8 cellular contexts compared by ENCODE assay signal in the genomic region with DNA sequence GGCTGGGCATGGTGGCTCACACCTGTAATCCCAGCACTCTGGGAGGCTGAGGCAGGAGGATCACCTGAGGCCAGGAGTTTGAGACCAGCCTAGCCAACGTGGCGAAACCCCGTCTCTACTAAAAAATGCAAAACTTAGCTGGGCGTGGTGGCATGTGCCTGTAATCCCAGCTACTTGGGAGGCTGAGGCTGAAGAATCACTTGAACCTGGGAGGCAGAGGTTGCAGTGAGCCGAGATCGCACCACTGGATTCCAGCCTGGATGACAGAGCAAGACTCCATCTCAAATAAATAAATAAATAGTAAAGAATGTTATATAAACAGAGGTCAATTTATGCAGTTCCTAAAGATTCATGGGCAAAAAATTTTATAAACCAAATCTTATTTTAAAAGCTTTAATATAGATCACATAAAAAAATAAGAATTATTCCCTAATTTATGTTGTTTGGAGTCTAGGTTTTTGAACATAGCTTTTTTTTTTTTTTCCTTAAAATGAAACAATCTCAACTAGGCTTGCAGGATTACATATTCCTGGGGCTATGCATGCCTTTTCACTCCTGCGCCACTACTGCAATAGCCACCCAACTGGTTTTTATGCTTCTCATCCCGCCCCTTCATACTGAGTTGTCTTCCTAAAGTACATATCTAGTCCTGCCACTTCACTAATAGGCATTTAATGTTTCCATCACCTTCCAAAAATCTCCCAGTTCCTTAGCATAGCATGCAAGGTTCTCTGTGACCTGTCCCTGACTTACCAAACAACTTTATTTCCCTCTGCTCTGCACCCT. TPM values are rescaled to one million over a fixed set of nuclear protein-coding genes. Genes with fewer than 3 reads are reported as not detected.
A peak's percentile ranks its signal among the peaks of the same experiment; 100 is the strongest.
DNase-seq lines count a peak whose midpoint lies in the region; ATAC-seq and TF ChIP-seq lines count a peak whose summit lies in the region.
"Not testable (repeated sequence)": the region's sequence is repeated elsewhere in the genome, so short reads cannot be mapped to it uniquely, and the experiment has no call there.

No MANE protein-coding gene starts in this region.

- H3K4me2 ChIP-seq in GM23248 (ENCODE audit: unreplicated experiment); hepatocyte; osteoblast (ENCODE audit: insufficient read depth, low read length): not testable (repeated sequence)

- H3K27me3 ChIP-seq in GM23248 (replicated peaks; ENCODE audit: insufficient read depth); MG63; RWPE2 (ENCODE audit: insufficient read depth, poor library complexity, severe bottlenecking); brain microvascular endothelial cell (replicated peaks); hepatocyte; osteoblast (ENCODE audit: insufficient read depth, low read length): not testable (repeated sequence)

- 0 out of 2 replicates have a peak overlapping the region, but pooled peaks have one; percentile 33 for H3K27ac ChIP-seq in GM23248
- peak overlapping the region; percentile 2 for H3K27ac ChIP-seq in RWPE2 (ENCODE audit: poor library complexity, severe bottlenecking)
- H3K27ac ChIP-seq in brain microvascular endothelial cell, result peak overlapping the region; percentile 72
- peak overlapping the region; percentile 38 for H3K27ac ChIP-seq in hepatocyte
- H3K27ac ChIP-seq in osteoblast (ENCODE audit: low read depth, low read length), result peak overlapping the region; percentile 43

- not testable (repeated sequence) for H3K9me2 ChIP-seq in GM23248 (ENCODE audit: insufficient read depth); hepatocyte (replicated peaks; ENCODE audit: insufficient read depth)

- not testable (repeated sequence) for H3K27me3 Mint-ChIP-seq in type B pancreatic cell

- not testable (repeated sequence) for H3K36me3 ChIP-seq in GM23248 (ENCODE audit: low read depth); MG63; RWPE2 (ENCODE audit: low read depth); brain microvascular endothelial cell (replicated peaks); hepatocyte (replicated peaks; ENCODE audit: insufficient read depth, low read depth); osteoblast (ENCODE audit: insufficient read depth, low read length)

- H3K4me3 ChIP-seq in GM23248; MG63; RWPE2 (ENCODE audit: severe bottlenecking); brain microvascular endothelial cell (ENCODE audit: low read depth, low read length); epithelial cell of esophagus (ENCODE audit: low read length); hepatocyte; osteoblast (ENCODE audit: insufficient read depth, low read length): not testable (repeated sequence)

- peaks cover 10% of the 10 kb centered on the region for H3K4me1 Mint-ChIP-seq in type B pancreatic cell (ENCODE audit: unreplicated experiment)

- H2AFZ ChIP-seq in GM23248; hepatocyte; osteoblast (ENCODE audit: low read length): not testable (repeated sequence)

- 97% methylated on average over 8 of the region's 8 CpGs for WGBS in GM23248 (ENCODE audit: low coverage in 1 of 2, low lambda C conversion rate in 2 of 2, missing lambda C conversion rate in 2 of 2), 2 experiments
- WGBS in hepatocyte (ENCODE audit: low lambda C conversion rate, missing lambda C conversion rate), result 84% methylated on average over 8 of the region's 8 CpGs

- H3K4me1 ChIP-seq in GM23248 (ENCODE audit: insufficient read depth) (peaks cover 23% of the 10 kb centered on the region), RWPE2 (ENCODE audit: insufficient read depth, poor library complexity, severe bottlenecking) (peaks cover 30% of the 10 kb centered on the region), osteoblast (ENCODE audit: insufficient read depth, low read length) (peaks cover 20% of the 10 kb centered on the region)
- not testable (repeated sequence) for H3K4me1 ChIP-seq in hepatocyte (ENCODE audit: insufficient read depth)

- H3K4me3 Mint-ChIP-seq in type B pancreatic cell, result not testable (repeated sequence)

- in situ Hi-C loops in GM23248 (cut with MboI); brain microvascular endothelial cell (cut with HindIII; ENCODE audit: low pct_ligation_motif_present, low sequenced_read_pairs): not testable (repeated sequence)

- not testable (repeated sequence) for DNase-seq in GM23248; RWPE2 (ENCODE audit: low spot score); brain microvascular endothelial cell; hepatocyte (ENCODE audit: low spot score); osteoblast (ENCODE audit: insufficient read length, low spot score, missing footprints); type B pancreatic cell (ENCODE audit: extremely low spot score, unreplicated experiment)
- peak; percentile 43 for DNase-seq in MG63
- peak; percentile 85 for DNase-seq in epithelial cell of esophagus (ENCODE audit: low read depth)

- TF ChIP-seq CTCF in RWPE2 (IDR thresholded peaks at IDR 0.05; ENCODE audit: poor library complexity, severe bottlenecking); brain microvascular endothelial cell (IDR thresholded peaks at IDR 0.05; ENCODE audit: low read depth, low read length, missing control alignments); epithelial cell of esophagus (IDR thresholded peaks at IDR 0.05; ENCODE audit: insufficient read depth, low read depth, low read length, missing control alignments); hepatocyte (IDR thresholded peaks at IDR 0.05; ENCODE audit: poor library complexity); osteoblast (IDR thresholded peaks at IDR 0.05; ENCODE audit: extremely low read depth, low read depth, low read length); type B pancreatic cell (conservative IDR thresholded peaks at IDR 0.05): not testable (repeated sequence)

- peaks cover 25% of the 10 kb centered on the region for H3F3A ChIP-seq in GM23248 (ENCODE audit: insufficient read depth)

- H3K9me3 Mint-ChIP-seq in type B pancreatic cell, result not testable (repeated sequence)

- not testable (repeated sequence) for H3K36me3 Mint-ChIP-seq in type B pancreatic cell

- not testable (repeated sequence) for H4K20me1 ChIP-seq in GM23248 (ENCODE audit: insufficient read depth); hepatocyte (ENCODE audit: insufficient read depth, poor library complexity, severe bottlenecking); osteoblast (ENCODE audit: insufficient read depth, low read length)

- H3K9ac ChIP-seq in GM23248, result not testable (repeated sequence)

- ATAC-seq in RWPE2 (ENCODE audit: low read depth), result not testable (repeated sequence)

- peak overlapping the region; percentile 77 for H3K27ac Mint-ChIP-seq in type B pancreatic cell

- H3K79me2 ChIP-seq in GM23248 (ENCODE audit: insufficient read depth); hepatocyte; osteoblast (ENCODE audit: insufficient read depth, low read length): not testable (repeated sequence)

- H3K9me3 ChIP-seq in GM23248 (ENCODE audit: low read depth); MG63; RWPE2 (ENCODE audit: severe bottlenecking); hepatocyte (ENCODE audit: low read depth); osteoblast (ENCODE audit: low read depth, low read length): not testable (repeated sequence)

RNA-seq across cellular contexts. Expression of gene PPP2CA, which starts 27.7 kb away (rescaled TPM):
- total RNA-seq in GM23248 (2014; rRNA removed; shearing (Covaris generic)), result 184 and 193 TPM in 2 replicates
- 223 and 249 TPM in 2 replicates for polyA plus RNA-seq in GM23248 (2016; fragmentation: Nextera tagmentation; extraction: Ambion mirVana)
- 435 and 554 TPM in 2 replicates for total RNA-seq in MG63 (2014; rRNA removed; shearing (Covaris generic); ENCODE audit: low replicate concordance)
- total RNA-seq in hepatocyte, result 186 and 195 TPM in 2 replicates
- 232 and 249 TPM in 2 replicates for polyA plus RNA-seq in hepatocyte
- 44.2 and 55.4 TPM in 2 replicates for total RNA-seq in osteoblast
- total RNA-seq in type B pancreatic cell (ENCODE audit: low replicate concordance), result 141 and 152 TPM in 2 replicates

Comparison
In these comparisons a context has a peak if more than half of its experiments do, and no peak if none do; other contexts are left out.
1. H3K27ac ChIP-seq: peak in every context shown above with its lines; median percentile 72 in brain microvascular endothelial cell; 43 in osteoblast; 38 in hepatocyte; 33 in GM23248; 2 in RWPE2.